In genomic region chr19:29811125-29812079, GRCh38 we compare ENCODE assay signal across 8 cellular contexts. TPM values are rescaled to one million over a fixed set of nuclear protein-coding genes. Genes with fewer than 3 reads are reported as not detected.
DNase-seq lines count a peak whose midpoint lies in the region; ATAC-seq lines count a peak whose summit lies in the region.

TSS of gene CCNE1 (plus strand) at chr19:29811991. CDS start at chr19:29812556, 565 bp downstream.

- H3K27me3 ChIP-seq in CD4-positive, alpha-beta memory T cell (ENCODE audit: insufficient read depth, low read length), result no peaks in the 10 kb centered on the region
- no peaks in the 10 kb centered on the region for H3K27me3 ChIP-seq in mesenchymal stem cell (ENCODE audit: control insufficient read depth in 1 of 2, insufficient read depth in 1 of 2, low read length in 2 of 2)

- H3K79me1 ChIP-seq in mesenchymal stem cell (replicated peaks; ENCODE audit: low read length, poor library complexity, severe bottlenecking), result no peaks in the 10 kb centered on the region

- H3K14ac ChIP-seq in mesenchymal stem cell (ENCODE audit: low read length in 2 of 2), result peak within 1 kb of the TSS in 1 of 2 experiments; percentile 88

- CTCF ChIA-PET in CD4-positive, alpha-beta memory T cell (lab: Charles Lee; ENCODE audit: partially characterized antibody), result no interaction called here

- peak within 1 kb of the TSS in 1 of 2 donors; percentile 35 for H3K4me3 ChIP-seq in CD4-positive, alpha-beta memory T cell (ENCODE audit: low read length in 2 of 2)
- peak within 1 kb of the TSS; percentile 75 to 83 for H3K4me3 ChIP-seq in mesenchymal stem cell (ENCODE audit: insufficient read depth in 1 of 2, low read depth in 1 of 2, low read length in 2 of 2)

- peak within 1 kb of the TSS; percentile 75 to 92 (median 88) for H3K27ac Mint-ChIP-seq in CD4-positive, alpha-beta memory T cell

- H2BK120ac ChIP-seq in mesenchymal stem cell (ENCODE audit: low read depth, low read length), result peak within 1 kb of the TSS; percentile 57

- peak within 1 kb of the TSS; percentile 84 for H2AFZ ChIP-seq in mesenchymal stem cell (ENCODE audit: low read depth, low read length)

- H3K9ac ChIP-seq in mesenchymal stem cell (ENCODE audit: low read length), result peak within 1 kb of the TSS; percentile 73

- peak; percentile 90 to 93 (median 92) for DNase-seq in CD4-positive, alpha-beta memory T cell
- DNase-seq in NK-92 (lab: John Stamatoyannopoulos, UW; ENCODE audit: unreplicated experiment) (peak; percentile 67), mesenchymal stem cell (peak; percentile 85)
- peak; percentile 98 for DNase-seq in activated CD8-positive, alpha-beta memory T cell treated with anti-CD3 and anti-CD28 coated beads for 24 hours
- DNase-seq in effector CD8-positive, alpha-beta T cell (lab: John Stamatoyannopoulos, UW), result peak; percentile 95
- DNase-seq in stimulated activated CD8-positive, alpha-beta memory T cell treated with anti-CD3 and anti-CD28 coated beads, Interleukin-12 subunit alpha, Interleukin-12 subunit beta, amount 100 ng/mL, for 1 hour (ENCODE audit: low read depth), result peak; percentile 87

- H3K36me3 ChIP-seq in CD4-positive, alpha-beta memory T cell (ENCODE audit: insufficient read depth, low read length), result no peaks in the 10 kb centered on the region
- peaks cover 4 to 7% of the 10 kb centered on the region in 2 experiments for H3K36me3 ChIP-seq in mesenchymal stem cell (ENCODE audit: control insufficient read depth in 1 of 2, insufficient read depth in 2 of 2, low read depth in 1 of 2, low read length in 2 of 2)

- peak within 1 kb of the TSS; percentile 61 to 90 for H3K18ac ChIP-seq in mesenchymal stem cell (ENCODE audit: low read depth in 1 of 2, low read length in 2 of 2)

- peak within 1 kb of the TSS in 1 of 2 experiments; percentile 92 for H3K4ac ChIP-seq in mesenchymal stem cell (ENCODE audit: low read depth in 1 of 2, low read length in 2 of 2)

- peak within 1 kb of the TSS in 1 of 2 experiments; percentile 86 for H2BK12ac ChIP-seq in mesenchymal stem cell (ENCODE audit: low read length in 2 of 2)

- H3K9me3 Mint-ChIP-seq in CD4-positive, alpha-beta memory T cell, result peaks cover 0 to 1% (median 0%) of the 10 kb centered on the region in 8 donors

- ATAC-seq in GM19397 (IDR thresholded peaks at IDR 0.05; ENCODE audit: unreplicated experiment) (peak; percentile 75), HG03558 (IDR thresholded peaks at IDR 0.05; ENCODE audit: extremely low read depth, unreplicated experiment) (peak; percentile 39)

- no peak within 1 kb of the TSS for H2AK5ac ChIP-seq in mesenchymal stem cell (ENCODE audit: low read length, severe bottlenecking)

- H3K27me3 Mint-ChIP-seq in CD4-positive, alpha-beta memory T cell, result no peaks in the 10 kb centered on the region

- H4K8ac ChIP-seq in mesenchymal stem cell (ENCODE audit: low read length), result peak within 1 kb of the TSS; percentile 94

- intact Hi-C loops in CD4-positive, alpha-beta memory T cell (cut with micrococcal nuclease), result loop anchor here (1.0 kb wide), 4 partner anchors 20 to 146 kb away; partner anchors contain the start of genes PLEKHF1 and URI1

- H2BK5ac ChIP-seq in mesenchymal stem cell (ENCODE audit: low read depth, low read length, poor library complexity, severe bottlenecking), result no peak within 1 kb of the TSS

- WGBS in mesenchymal stem cell, result 10% methylated on average over 37 of the region's 125 CpGs

- peak within 1 kb of the TSS; percentile 52 for H3K27ac ChIP-seq in CD4-positive, alpha-beta memory T cell (ENCODE audit: low read depth, low read length)
- no peak within 1 kb of the TSS for H3K27ac ChIP-seq in mesenchymal stem cell (ENCODE audit: low read length, poor library complexity, severe bottlenecking)

- H2BK15ac ChIP-seq in mesenchymal stem cell (ENCODE audit: low read depth, poor library complexity, severe bottlenecking), result no peak within 1 kb of the TSS

- peaks cover 6 to 17% (median 14%) of the 10 kb centered on the region in 4 donors for H3K4me1 Mint-ChIP-seq in CD4-positive, alpha-beta memory T cell

- peaks cover 10% of the 10 kb centered on the region for H3K4me1 ChIP-seq in CD4-positive, alpha-beta memory T cell (ENCODE audit: insufficient read depth, low read length)
- H3K4me1 ChIP-seq in mesenchymal stem cell (ENCODE audit: control insufficient read depth, insufficient read depth, low read depth, low read length), result peaks cover 7% of the 10 kb centered on the region

- peak within 1 kb of the TSS; percentile 91 for H3K4me2 ChIP-seq in mesenchymal stem cell (ENCODE audit: low read length, poor library complexity, severe bottlenecking)

- peak within 1 kb of the TSS; percentile 81 to 97 (median 86) for H3K4me3 Mint-ChIP-seq in CD4-positive, alpha-beta memory T cell

- H3K23ac ChIP-seq in mesenchymal stem cell (ENCODE audit: low read length in 2 of 2), result peak within 1 kb of the TSS in 1 of 2 experiments; percentile 80

- POLR2A ChIA-PET in CD4-positive, alpha-beta memory T cell (lab: Charles Lee; ENCODE audit: partially characterized antibody), result interaction anchor here (2.9 to 7.4 kb wide), 3 partner anchors 19 to 33 kb away, joined by 13 to 52 read pairs (median 19); no protein-coding TSS in a partner anchor

- peak within 1 kb of the TSS; percentile 84 for H4K91ac ChIP-seq in mesenchymal stem cell (ENCODE audit: low read length)

- H3K36me3 Mint-ChIP-seq in CD4-positive, alpha-beta memory T cell, result peaks cover 0 to 4% of the 10 kb centered on the region in 2 donors

- no peaks in the 10 kb centered on the region for H3K9me3 ChIP-seq in CD4-positive, alpha-beta memory T cell (ENCODE audit: control insufficient read depth in 1 of 2, low read length in 2 of 2)
- no peaks in the 10 kb centered on the region for H3K9me3 ChIP-seq in mesenchymal stem cell (ENCODE audit: control insufficient read depth, low read length)

RNA-seq across cellular contexts. Expression of gene CCNE1, which starts in this region (rescaled TPM):
- 1 to 10 TPM; 2.9 to 3.4 TPM for total RNA-seq in CD4-positive, alpha-beta memory T cell
- under 1 TPM; 0.50 to 0.89 TPM for polyA plus RNA-seq in CD4-positive, alpha-beta memory T cell
- polyA plus RNA-seq in mesenchymal stem cell (2013, experiment 1 of 2), result 9.8 TPM
- polyA plus RNA-seq in mesenchymal stem cell (2013, experiment 2 of 2), result 9.8 TPM
